In the genomic region with DNA sequence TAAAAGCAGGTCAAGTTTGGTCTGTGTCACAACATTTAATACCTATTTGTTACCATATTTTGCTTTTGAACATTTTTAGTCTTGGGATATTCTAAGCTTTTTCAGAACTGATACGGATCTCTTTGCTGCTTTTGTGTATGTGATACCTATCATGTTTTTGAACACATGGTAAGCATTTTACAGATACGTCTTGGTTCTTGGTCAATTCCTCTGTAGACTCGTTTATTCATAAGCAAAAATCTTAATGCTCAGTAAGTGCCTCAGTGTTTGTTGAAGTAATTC, we compare ENCODE assay signal across 8 cellular contexts. TPM values are rescaled to one million over a fixed set of nuclear protein-coding genes. Genes with fewer than 3 reads are reported as not detected.
DNase-seq lines count a peak whose midpoint lies in the region; ATAC-seq and TF ChIP-seq lines count a peak whose summit lies in the region.

No MANE protein-coding gene starts in this region.

- no peaks in the 10 kb centered on the region for H3K27me3 ChIP-seq in CD4-positive, alpha-beta T cell (ENCODE audit: control insufficient read depth, insufficient read depth, low read length)
- H3K27me3 ChIP-seq in Loucy (ENCODE audit: insufficient read depth, low read length, poor library complexity, severe bottlenecking), result no peaks in the 10 kb centered on the region

- no peaks in the 10 kb centered on the region for H3K27me3 Mint-ChIP-seq in CD4-positive, alpha-beta T cell
- no peaks in the 10 kb centered on the region for H3K27me3 Mint-ChIP-seq in natural killer cell treated with Interleukin-12 subunit alpha and Interleukin-12 subunit beta and Interleukin-15 and Interleukin-18, amount 100 ng/mL, for 72 hours

- H3K4me1 Mint-ChIP-seq in CD4-positive, alpha-beta T cell (ENCODE audit: low read depth), result peaks cover 41% of the 10 kb centered on the region
- peaks cover 18 to 26% of the 10 kb centered on the region in 2 donors for H3K4me1 Mint-ChIP-seq in natural killer cell treated with Interleukin-12 subunit alpha and Interleukin-12 subunit beta and Interleukin-15 and Interleukin-18, amount 100 ng/mL, for 72 hours (ENCODE audit: low read depth in 2 of 2)

- H3K9me3 ChIP-seq in CD4-positive, alpha-beta T cell (ENCODE audit: control insufficient read depth, low read length), result no peaks in the 10 kb centered on the region
- H3K9me3 ChIP-seq in Loucy (ENCODE audit: insufficient read depth, low read depth, low read length), result no peaks in the 10 kb centered on the region; the same call in 1 of the 2 replicates

- TF ChIP-seq CTCF in CD4-positive, alpha-beta T cell (IDR thresholded peaks at IDR 0.05), result no peak
- TF ChIP-seq CTCF in Loucy (conservative IDR thresholded peaks at IDR 0.05; ENCODE audit: low read length), result no peak
- TF ChIP-seq CTCF in choroid plexus epithelial cell (conservative IDR thresholded peaks at IDR 0.05; ENCODE audit: low read depth, low read length), result no peak

- H3K4me3 ChIP-seq in Loucy (ENCODE audit: low read length, poor library complexity, severe bottlenecking), result peak overlapping the region; percentile 78
- H3K4me3 ChIP-seq in choroid plexus epithelial cell (ENCODE audit: low read depth, low read length), result peak overlapping the region; percentile 82

- CTCF ChIA-PET in CD4-positive, alpha-beta T cell (lab: Charles Lee), result no interaction called here

- peaks cover 35% of the 10 kb centered on the region for H3K36me3 ChIP-seq in Loucy (ENCODE audit: insufficient read depth, low read length)

- H3K4me1 ChIP-seq in Loucy (ENCODE audit: insufficient read depth, low read length, poor library complexity, severe bottlenecking), result peaks cover 19% of the 10 kb centered on the region

- peak overlapping the region; percentile 84 for H3K4me2 ChIP-seq in Loucy (ENCODE audit: low read depth, low read length, poor library complexity, severe bottlenecking)

- intact Hi-C loops in CD4-positive, alpha-beta T cell (cut with DNase I, micrococcal nuclease), result loop anchor here (1.0 to 10.0 kb wide), 5 partner anchors 103 to 1583 kb away; partner anchors contain the start of genes INO80C (in 2 of the 2), KIAA1328 (in 1 of the 2), TPGS2 (in 1 of the 2) and ZNF24 (in 1 of the 2)

- H2AFZ ChIP-seq in Loucy (ENCODE audit: low read length), result peak overlapping the region; percentile 75; the same call in 1 of the 2 replicates

- H3K79me2 ChIP-seq in Loucy (ENCODE audit: insufficient read depth, low read length), result peaks cover 18% of the 10 kb centered on the region

- H3K27ac Mint-ChIP-seq in CD4-positive, alpha-beta T cell, result peak overlapping the region; percentile 99
- H3K27ac Mint-ChIP-seq in natural killer cell treated with Interleukin-12 subunit alpha and Interleukin-12 subunit beta and Interleukin-15 and Interleukin-18, amount 100 ng/mL, for 72 hours, result peak overlapping the region; percentile 97 to 99

- DNase-seq in CD4-positive, alpha-beta T cell, result no peak
- DNase-seq in choroid plexus epithelial cell (ENCODE audit: low read depth), result no peak
- DNase-seq in natural killer cell treated with Interleukin-12 subunit alpha and Interleukin-12 subunit beta and Interleukin-15 and Interleukin-18, amount 100 ng/mL, for 72 hours (ENCODE audit: low spot score), result no peak
- no peak for DNase-seq in SIG-M5 treated with dmso at 0.1 percent for 504 hours (lab: John Stamatoyannopoulos, UW; ENCODE audit: unreplicated experiment)
- no peak for DNase-seq in left lobe of liver (ENCODE audit: low spot score)
- DNase-seq in SHP77 treated with DMSO at 0.1 percent for 48 hours (lab: John Stamatoyannopoulos, UW), result no peak

- H3K27ac ChIP-seq in CD4-positive, alpha-beta T cell (ENCODE audit: low read depth, low read length), result peak overlapping the region; percentile 90

- POLR2A ChIA-PET in CD4-positive, alpha-beta T cell (lab: Charles Lee), result interaction anchor here (1.0 to 2.9 kb wide), 14 partner anchors 26 to 1587 kb away, joined by 3 to 30 read pairs (median 6); partner anchors contain the start of genes ELP2, KIAA1328, MAPRE2 and SLC39A6

- H3K9ac ChIP-seq in Loucy (ENCODE audit: low read depth, low read length, poor library complexity, severe bottlenecking), result peak overlapping the region; percentile 86

- no peaks in the 10 kb centered on the region for H3F3A ChIP-seq in Loucy (ENCODE audit: low read depth)

- no peak for ATAC-seq in CD4-positive, alpha-beta T cell (ENCODE audit: poor library complexity)
- ATAC-seq in natural killer cell treated with Interleukin-12 subunit alpha and Interleukin-12 subunit beta and Interleukin-15 and Interleukin-18, amount 100 ng/mL, for 72 hours, result no peak
- ATAC-seq in activated CD4-positive, CD25-positive, alpha-beta regulatory T cell treated with anti-CD3 and anti-CD28 coated beads, Interleukin-2, amount 50 U/mL, for 24 hours, result no peak
- no peak for ATAC-seq in left lobe of liver

- H3K4me3 Mint-ChIP-seq in CD4-positive, alpha-beta T cell, result peak overlapping the region; percentile 98
- peak overlapping the region; percentile 95 for H3K4me3 Mint-ChIP-seq in natural killer cell treated with Interleukin-12 subunit alpha and Interleukin-12 subunit beta and Interleukin-15 and Interleukin-18, amount 100 ng/mL, for 72 hours

- no peaks in the 10 kb centered on the region for H3K9me2 ChIP-seq in Loucy (replicated peaks; ENCODE audit: low read depth, low read length)

- no peaks in the 10 kb centered on the region for H3K9me3 Mint-ChIP-seq in CD4-positive, alpha-beta T cell
- H3K9me3 Mint-ChIP-seq in natural killer cell treated with Interleukin-12 subunit alpha and Interleukin-12 subunit beta and Interleukin-15 and Interleukin-18, amount 100 ng/mL, for 72 hours, result peaks cover 14% of the 10 kb centered on the region

- peaks cover 58% of the 10 kb centered on the region for H3K36me3 Mint-ChIP-seq in CD4-positive, alpha-beta T cell (ENCODE audit: low read depth)
- peaks cover 37% of the 10 kb centered on the region for H3K36me3 Mint-ChIP-seq in natural killer cell treated with Interleukin-12 subunit alpha and Interleukin-12 subunit beta and Interleukin-15 and Interleukin-18, amount 100 ng/mL, for 72 hours

- no peaks in the 10 kb centered on the region for H4K20me1 ChIP-seq in Loucy (ENCODE audit: insufficient read depth, low read length, poor library complexity, severe bottlenecking)

RNA-seq across cellular contexts. Expression of gene ZNF397, which starts 0.6 kb away (rescaled TPM):
- total RNA-seq in CD4-positive, alpha-beta T cell, result 10 to 100 TPM in 1 of 2 experiments, 1 to 10 TPM in 1; 7.6 to 10.0 TPM
- total RNA-seq in natural killer cell treated with Interleukin-12 subunit alpha and Interleukin-12 subunit beta and Interleukin-15 and Interleukin-18, amount 100 ng/mL, for 72 hours, result 10 to 100 TPM; 12.5 to 15.0 TPM
- total RNA-seq in left lobe of liver, result 11.9 TPM

RNA-seq across cellular contexts. Expression of gene ZSCAN30, which starts 48.6 kb away (rescaled TPM):
- 10 to 100 TPM in 1 of 2 experiments, 1 to 10 TPM in 1; 9.6 to 11.6 TPM for total RNA-seq in CD4-positive, alpha-beta T cell
- 10 to 100 TPM; 22.2 to 25.6 TPM for total RNA-seq in natural killer cell treated with Interleukin-12 subunit alpha and Interleukin-12 subunit beta and Interleukin-15 and Interleukin-18, amount 100 ng/mL, for 72 hours
- total RNA-seq in left lobe of liver, result 5.5 TPM
